ENCODE assay signal across 1 cellular context in the genomic region with DNA sequence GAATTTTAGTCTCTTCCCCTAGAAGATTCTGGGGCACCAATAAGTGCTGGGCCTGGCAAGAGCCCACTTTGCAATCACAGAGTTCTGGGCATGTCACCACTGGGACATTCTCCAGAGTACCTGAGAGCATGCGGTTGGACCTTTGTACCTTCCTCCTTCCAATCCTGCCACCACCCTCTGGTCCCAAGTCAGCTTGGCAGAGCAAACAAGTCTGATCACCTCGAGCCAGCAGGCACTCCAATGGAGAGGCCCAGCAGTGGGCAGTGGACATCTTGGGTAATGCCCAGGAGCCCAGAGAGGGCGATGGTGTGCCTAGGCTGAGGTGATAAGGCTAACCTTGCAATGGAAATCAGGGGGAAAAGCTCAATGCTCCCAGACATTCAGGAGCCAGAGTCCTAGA.
TF ChIP-seq lines count a peak whose summit lies in the region.

No MANE protein-coding gene starts in this region.

TF ChIP-seq in liver, 16 proteins besides CTCF, POLR2A, EP300 and RAD21 (continued from another document):
- TF ChIP-seq REST (IDR thresholded peaks at IDR 0.05) = no peak
- TF ChIP-seq JUND (IDR thresholded peaks at IDR 0.05) = peak; percentile 62 to 71
- no peak for TF ChIP-seq YY1 (IDR thresholded peaks at IDR 0.05)
- TF ChIP-seq FOXA1 (IDR thresholded peaks at IDR 0.05) = peak; percentile 14
- peak; percentile 36 to 52 for TF ChIP-seq RXRA (IDR thresholded peaks at IDR 0.05)
- TF ChIP-seq HNF4A (conservative IDR thresholded peaks at IDR 0.05) = peak; percentile 89 to 95
- TF ChIP-seq ATF3 (IDR thresholded peaks at IDR 0.05) = no peak
- no peak for TF ChIP-seq NR2F2 (IDR thresholded peaks at IDR 0.05)
- TF ChIP-seq GABPA (IDR thresholded peaks at IDR 0.05 in 1 of 2, conservative IDR thresholded peaks at IDR 0.05 in 1 of 2) = no peak
- peak; percentile 70 for TF ChIP-seq SP1 (IDR thresholded peaks at IDR 0.05)
- peak; percentile 87 for TF ChIP-seq HNF4G (IDR thresholded peaks at IDR 0.05)
